ENCODE assay signal across 8 cellular contexts in genomic region chr2:102226612-102227351, GRCh38. TPM values are rescaled to one million over a fixed set of nuclear protein-coding genes. Genes with fewer than 3 reads are reported as not detected.
A peak's percentile ranks its signal among the peaks of the same experiment; 100 is the strongest.
DNase-seq lines count a peak whose midpoint lies in the region; ATAC-seq and TF ChIP-seq lines count a peak whose summit lies in the region.

No MANE protein-coding gene starts in this region.

- H3K4me3 ChIP-seq in fibroblast of villous mesenchyme (ENCODE audit: low read depth, low read length) (no peak overlapping the region), gastrocnemius medialis (peak overlapping the region in 1 of 4 donors; percentile 15)

- DNase-seq in GM04503 (ENCODE audit: low read depth): peak; percentile 19
- DNase-seq in fibroblast of villous mesenchyme (ENCODE audit: low read depth): peak; percentile 72
- no peak for DNase-seq in gastrocnemius medialis
- DNase-seq in HuH-7 (ENCODE audit: low spot score): no peak
- DNase-seq in NCI-H187 (lab: John Stamatoyannopoulos, UW): no peak
- DNase-seq in NCI-H128 (lab: John Stamatoyannopoulos, UW; ENCODE audit: unreplicated experiment): no peak

- peak overlapping the region; percentile 96 for H3K27ac ChIP-seq in VCaP
- H3K27ac ChIP-seq in gastrocnemius medialis: peak overlapping the region; percentile 85 to 96 (median 92)

- peaks cover 20 to 38% of the 10 kb centered on the region in 2 donors for H3K4me1 ChIP-seq in gastrocnemius medialis

- no peak for ATAC-seq in gastrocnemius medialis
- no peak for ATAC-seq in HG02759 (IDR thresholded peaks at IDR 0.05; ENCODE audit: unreplicated experiment)

- TF ChIP-seq CTCF in VCaP (conservative IDR thresholded peaks at IDR 0.05) (no peak), fibroblast of villous mesenchyme (IDR thresholded peaks at IDR 0.05; ENCODE audit: insufficient read depth, low read depth, low read length) (no peak), gastrocnemius medialis (IDR thresholded peaks at IDR 0.05 in 4 of 5, conservative IDR thresholded peaks at IDR 0.05 in 1 of 5) (no peak)

- no peak for TF ChIP-seq POLR2A in gastrocnemius medialis (IDR thresholded peaks at IDR 0.05)

- H3K9me3 ChIP-seq in gastrocnemius medialis: no peaks in the 10 kb centered on the region

- no peaks in the 10 kb centered on the region for H3K27me3 ChIP-seq in gastrocnemius medialis

- in situ Hi-C loops in gastrocnemius medialis (cut with MboI; ENCODE audit: low sequenced_read_pairs in 4 of 4): no loop called here

- intact Hi-C loops in gastrocnemius medialis (cut with DNase I; ENCODE audit: low total_unique reads): no loop called here

- no peaks in the 10 kb centered on the region for H3K36me3 ChIP-seq in gastrocnemius medialis

RNA-seq across cellular contexts. Expression of gene IL1RL2, which starts 40.0 kb away (rescaled TPM):
- 0.32 and 1.3 TPM in 2 replicates for total RNA-seq in fibroblast of villous mesenchyme
- under 1 TPM in 2 of 4 donors, not detected in 2; 0.35 to 0.49 TPM for total RNA-seq in gastrocnemius medialis

Comparison
In these comparisons a context has a peak if more than half of its experiments do, and no peak if none do; other contexts are left out.
1. DNase-seq: peak in GM04503 (single experiment) and fibroblast of villous mesenchyme (single experiment); none in gastrocnemius medialis (0 of 2), HuH-7 (single experiment), NCI-H187 (0 of 2) and NCI-H128 (single experiment).